ENCODE assay signal across 1 cellular context in the genomic region with DNA sequence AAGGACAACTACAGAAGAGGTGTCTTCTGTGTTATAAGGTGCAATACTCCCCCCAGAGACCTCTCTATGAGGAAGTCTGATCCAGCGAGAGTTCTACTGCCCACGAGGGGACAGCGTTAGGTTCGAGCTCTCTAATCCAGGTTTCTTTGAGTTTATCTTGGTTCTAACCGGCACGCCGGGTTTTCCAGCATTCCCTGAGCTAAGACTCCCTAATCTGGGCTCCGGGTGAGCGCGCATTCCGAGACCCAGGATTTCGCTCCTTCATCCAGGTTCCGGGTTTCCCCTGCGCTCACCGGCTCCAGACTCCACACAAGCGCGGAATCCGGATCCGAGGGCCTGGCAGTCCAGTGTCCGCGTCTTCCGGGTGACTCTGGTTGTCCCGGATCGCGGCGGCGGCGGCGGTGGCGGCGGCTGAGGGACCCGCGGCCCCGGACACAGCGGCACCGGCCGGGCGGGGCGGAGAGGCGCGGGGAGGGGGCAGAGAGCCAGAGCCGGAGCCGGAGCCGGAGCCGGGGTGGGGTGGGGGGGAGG.
TF ChIP-seq lines count a peak whose summit lies in the region.

A gene with protein sequence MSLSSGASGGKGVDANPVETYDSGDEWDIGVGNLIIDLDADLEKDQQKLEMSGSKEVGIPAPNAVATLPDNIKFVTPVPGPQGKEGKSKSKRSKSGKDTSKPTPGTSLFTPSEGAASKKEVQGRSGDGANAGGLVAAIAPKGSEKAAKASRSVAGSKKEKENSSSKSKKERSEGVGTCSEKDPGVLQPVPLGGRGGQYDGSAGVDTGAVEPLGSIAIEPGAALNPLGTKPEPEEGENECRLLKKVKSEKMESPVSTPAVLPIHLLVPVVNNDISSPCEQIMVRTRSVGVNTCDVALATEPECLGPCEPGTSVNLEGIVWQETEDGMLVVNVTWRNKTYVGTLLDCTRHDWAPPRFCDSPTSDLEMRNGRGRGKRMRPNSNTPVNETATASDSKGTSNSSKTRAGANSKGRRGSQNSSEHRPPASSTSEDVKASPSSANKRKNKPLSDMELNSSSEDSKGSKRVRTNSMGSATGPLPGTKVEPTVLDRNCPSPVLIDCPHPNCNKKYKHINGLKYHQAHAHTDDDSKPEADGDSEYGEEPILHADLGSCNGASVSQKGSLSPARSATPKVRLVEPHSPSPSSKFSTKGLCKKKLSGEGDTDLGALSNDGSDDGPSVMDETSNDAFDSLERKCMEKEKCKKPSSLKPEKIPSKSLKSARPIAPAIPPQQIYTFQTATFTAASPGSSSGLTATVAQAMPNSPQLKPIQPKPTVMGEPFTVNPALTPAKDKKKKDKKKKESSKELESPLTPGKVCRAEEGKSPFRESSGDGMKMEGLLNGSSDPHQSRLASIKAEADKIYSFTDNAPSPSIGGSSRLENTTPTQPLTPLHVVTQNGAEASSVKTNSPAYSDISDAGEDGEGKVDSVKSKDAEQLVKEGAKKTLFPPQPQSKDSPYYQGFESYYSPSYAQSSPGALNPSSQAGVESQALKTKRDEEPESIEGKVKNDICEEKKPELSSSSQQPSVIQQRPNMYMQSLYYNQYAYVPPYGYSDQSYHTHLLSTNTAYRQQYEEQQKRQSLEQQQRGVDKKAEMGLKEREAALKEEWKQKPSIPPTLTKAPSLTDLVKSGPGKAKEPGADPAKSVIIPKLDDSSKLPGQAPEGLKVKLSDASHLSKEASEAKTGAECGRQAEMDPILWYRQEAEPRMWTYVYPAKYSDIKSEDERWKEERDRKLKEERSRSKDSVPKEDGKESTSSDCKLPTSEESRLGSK (N-terminal part only) (plus strand): TSS at position 373 of the 531 bp plus-strand sequence. CDS start 38,842 bp downstream, outside the sequence.

TF ChIP-seq in WTC11, 78 proteins besides CTCF, POLR2A, EP300 and RAD21 (continued from another document and continues in another):
- TF ChIP-seq, protein P1, sequence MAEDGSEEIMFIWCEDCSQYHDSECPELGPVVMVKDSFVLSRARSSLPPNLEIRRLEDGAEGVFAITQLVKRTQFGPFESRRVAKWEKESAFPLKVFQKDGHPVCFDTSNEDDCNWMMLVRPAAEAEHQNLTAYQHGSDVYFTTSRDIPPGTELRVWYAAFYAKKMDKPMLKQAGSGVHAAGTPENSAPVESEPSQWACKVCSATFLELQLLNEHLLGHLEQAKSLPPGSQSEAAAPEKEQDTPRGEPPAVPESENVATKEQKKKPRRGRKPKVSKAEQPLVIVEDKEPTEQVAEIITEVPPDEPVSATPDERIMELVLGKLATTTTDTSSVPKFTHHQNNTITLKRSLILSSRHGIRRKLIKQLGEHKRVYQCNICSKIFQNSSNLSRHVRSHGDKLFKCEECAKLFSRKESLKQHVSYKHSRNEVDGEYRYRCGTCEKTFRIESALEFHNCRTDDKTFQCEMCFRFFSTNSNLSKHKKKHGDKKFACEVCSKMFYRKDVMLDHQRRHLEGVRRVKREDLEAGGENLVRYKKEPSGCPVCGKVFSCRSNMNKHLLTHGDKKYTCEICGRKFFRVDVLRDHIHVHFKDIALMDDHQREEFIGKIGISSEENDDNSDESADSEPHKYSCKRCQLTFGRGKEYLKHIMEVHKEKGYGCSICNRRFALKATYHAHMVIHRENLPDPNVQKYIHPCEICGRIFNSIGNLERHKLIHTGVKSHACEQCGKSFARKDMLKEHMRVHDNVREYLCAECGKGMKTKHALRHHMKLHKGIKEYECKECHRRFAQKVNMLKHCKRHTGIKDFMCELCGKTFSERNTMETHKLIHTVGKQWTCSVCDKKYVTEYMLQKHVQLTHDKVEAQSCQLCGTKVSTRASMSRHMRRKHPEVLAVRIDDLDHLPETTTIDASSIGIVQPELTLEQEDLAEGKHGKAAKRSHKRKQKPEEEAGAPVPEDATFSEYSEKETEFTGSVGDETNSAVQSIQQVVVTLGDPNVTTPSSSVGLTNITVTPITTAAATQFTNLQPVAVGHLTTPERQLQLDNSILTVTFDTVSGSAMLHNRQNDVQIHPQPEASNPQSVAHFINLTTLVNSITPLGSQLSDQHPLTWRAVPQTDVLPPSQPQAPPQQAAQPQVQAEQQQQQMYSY (CRISPR knock-in tag; IDR thresholded peaks at IDR 0.05) = peak; percentile 100
- TF ChIP-seq, protein P2, sequence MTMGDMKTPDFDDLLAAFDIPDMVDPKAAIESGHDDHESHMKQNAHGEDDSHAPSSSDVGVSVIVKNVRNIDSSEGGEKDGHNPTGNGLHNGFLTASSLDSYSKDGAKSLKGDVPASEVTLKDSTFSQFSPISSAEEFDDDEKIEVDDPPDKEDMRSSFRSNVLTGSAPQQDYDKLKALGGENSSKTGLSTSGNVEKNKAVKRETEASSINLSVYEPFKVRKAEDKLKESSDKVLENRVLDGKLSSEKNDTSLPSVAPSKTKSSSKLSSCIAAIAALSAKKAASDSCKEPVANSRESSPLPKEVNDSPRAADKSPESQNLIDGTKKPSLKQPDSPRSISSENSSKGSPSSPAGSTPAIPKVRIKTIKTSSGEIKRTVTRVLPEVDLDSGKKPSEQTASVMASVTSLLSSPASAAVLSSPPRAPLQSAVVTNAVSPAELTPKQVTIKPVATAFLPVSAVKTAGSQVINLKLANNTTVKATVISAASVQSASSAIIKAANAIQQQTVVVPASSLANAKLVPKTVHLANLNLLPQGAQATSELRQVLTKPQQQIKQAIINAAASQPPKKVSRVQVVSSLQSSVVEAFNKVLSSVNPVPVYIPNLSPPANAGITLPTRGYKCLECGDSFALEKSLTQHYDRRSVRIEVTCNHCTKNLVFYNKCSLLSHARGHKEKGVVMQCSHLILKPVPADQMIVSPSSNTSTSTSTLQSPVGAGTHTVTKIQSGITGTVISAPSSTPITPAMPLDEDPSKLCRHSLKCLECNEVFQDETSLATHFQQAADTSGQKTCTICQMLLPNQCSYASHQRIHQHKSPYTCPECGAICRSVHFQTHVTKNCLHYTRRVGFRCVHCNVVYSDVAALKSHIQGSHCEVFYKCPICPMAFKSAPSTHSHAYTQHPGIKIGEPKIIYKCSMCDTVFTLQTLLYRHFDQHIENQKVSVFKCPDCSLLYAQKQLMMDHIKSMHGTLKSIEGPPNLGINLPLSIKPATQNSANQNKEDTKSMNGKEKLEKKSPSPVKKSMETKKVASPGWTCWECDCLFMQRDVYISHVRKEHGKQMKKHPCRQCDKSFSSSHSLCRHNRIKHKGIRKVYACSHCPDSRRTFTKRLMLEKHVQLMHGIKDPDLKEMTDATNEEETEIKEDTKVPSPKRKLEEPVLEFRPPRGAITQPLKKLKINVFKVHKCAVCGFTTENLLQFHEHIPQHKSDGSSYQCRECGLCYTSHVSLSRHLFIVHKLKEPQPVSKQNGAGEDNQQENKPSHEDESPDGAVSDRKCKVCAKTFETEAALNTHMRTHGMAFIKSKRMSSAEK (CRISPR knock-in tag; IDR thresholded peaks at IDR 0.05; ENCODE audit: borderline replicate concordance) = no peak
- TF ChIP-seq, protein P3, sequence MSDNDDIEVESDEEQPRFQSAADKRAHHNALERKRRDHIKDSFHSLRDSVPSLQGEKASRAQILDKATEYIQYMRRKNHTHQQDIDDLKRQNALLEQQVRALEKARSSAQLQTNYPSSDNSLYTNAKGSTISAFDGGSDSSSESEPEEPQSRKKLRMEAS (CRISPR knock-in tag; IDR thresholded peaks at IDR 0.05) = peak; percentile 59
- TF ChIP-seq CBFB (CRISPR knock-in tag; IDR thresholded peaks at IDR 0.05; ENCODE audit: low read depth) = 0 out of 2 replicates have a peak, but pooled peaks have one; percentile 94
- no peak for TF ChIP-seq ZNF671 (CRISPR knock-in tag; IDR thresholded peaks at IDR 0.05)
- TF ChIP-seq TEAD1 (CRISPR knock-in tag; IDR thresholded peaks at IDR 0.05) = peak; percentile 98
- TF ChIP-seq CREB1 (CRISPR knock-in tag; IDR thresholded peaks at IDR 0.05) = 0 out of 2 replicates have a peak, but pooled peaks have one; percentile 64
- TF ChIP-seq SP1 (CRISPR knock-in tag; conservative IDR thresholded peaks at IDR 0.05) = peak; percentile 90
- no peak for TF ChIP-seq ZNF219 (CRISPR knock-in tag; IDR thresholded peaks at IDR 0.05; ENCODE audit: borderline replicate concordance)
- no peak for TF ChIP-seq JUN (CRISPR knock-in tag; IDR thresholded peaks at IDR 0.05)
- TF ChIP-seq, protein P4, sequence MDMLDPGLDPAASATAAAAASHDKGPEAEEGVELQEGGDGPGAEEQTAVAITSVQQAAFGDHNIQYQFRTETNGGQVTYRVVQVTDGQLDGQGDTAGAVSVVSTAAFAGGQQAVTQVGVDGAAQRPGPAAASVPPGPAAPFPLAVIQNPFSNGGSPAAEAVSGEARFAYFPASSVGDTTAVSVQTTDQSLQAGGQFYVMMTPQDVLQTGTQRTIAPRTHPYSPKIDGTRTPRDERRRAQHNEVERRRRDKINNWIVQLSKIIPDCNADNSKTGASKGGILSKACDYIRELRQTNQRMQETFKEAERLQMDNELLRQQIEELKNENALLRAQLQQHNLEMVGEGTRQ (CRISPR knock-in tag; IDR thresholded peaks at IDR 0.05) = no peak
- TF ChIP-seq KAT7 (CRISPR knock-in tag; IDR thresholded peaks at IDR 0.05; ENCODE audit: borderline replicate concordance) = peak; percentile 75; the same call in 1 of the 2 replicates
- TF ChIP-seq SMAD3 (CRISPR knock-in tag; IDR thresholded peaks at IDR 0.05; ENCODE audit: borderline replicate concordance) = peak; percentile 66; the same call in 1 of the 2 replicates
- no peak for TF ChIP-seq TP53 (CRISPR knock-in tag; IDR thresholded peaks at IDR 0.05)
- TF ChIP-seq, protein P5, sequence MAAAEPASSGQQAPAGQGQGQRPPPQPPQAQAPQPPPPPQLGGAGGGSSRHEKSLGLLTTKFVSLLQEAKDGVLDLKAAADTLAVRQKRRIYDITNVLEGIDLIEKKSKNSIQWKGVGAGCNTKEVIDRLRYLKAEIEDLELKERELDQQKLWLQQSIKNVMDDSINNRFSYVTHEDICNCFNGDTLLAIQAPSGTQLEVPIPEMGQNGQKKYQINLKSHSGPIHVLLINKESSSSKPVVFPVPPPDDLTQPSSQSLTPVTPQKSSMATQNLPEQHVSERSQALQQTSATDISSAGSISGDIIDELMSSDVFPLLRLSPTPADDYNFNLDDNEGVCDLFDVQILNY (CRISPR knock-in tag; IDR thresholded peaks at IDR 0.05) = peak; percentile 86
- no peak for TF ChIP-seq ZNF121 (CRISPR knock-in tag; IDR thresholded peaks at IDR 0.05)
- TF ChIP-seq, protein P6, sequence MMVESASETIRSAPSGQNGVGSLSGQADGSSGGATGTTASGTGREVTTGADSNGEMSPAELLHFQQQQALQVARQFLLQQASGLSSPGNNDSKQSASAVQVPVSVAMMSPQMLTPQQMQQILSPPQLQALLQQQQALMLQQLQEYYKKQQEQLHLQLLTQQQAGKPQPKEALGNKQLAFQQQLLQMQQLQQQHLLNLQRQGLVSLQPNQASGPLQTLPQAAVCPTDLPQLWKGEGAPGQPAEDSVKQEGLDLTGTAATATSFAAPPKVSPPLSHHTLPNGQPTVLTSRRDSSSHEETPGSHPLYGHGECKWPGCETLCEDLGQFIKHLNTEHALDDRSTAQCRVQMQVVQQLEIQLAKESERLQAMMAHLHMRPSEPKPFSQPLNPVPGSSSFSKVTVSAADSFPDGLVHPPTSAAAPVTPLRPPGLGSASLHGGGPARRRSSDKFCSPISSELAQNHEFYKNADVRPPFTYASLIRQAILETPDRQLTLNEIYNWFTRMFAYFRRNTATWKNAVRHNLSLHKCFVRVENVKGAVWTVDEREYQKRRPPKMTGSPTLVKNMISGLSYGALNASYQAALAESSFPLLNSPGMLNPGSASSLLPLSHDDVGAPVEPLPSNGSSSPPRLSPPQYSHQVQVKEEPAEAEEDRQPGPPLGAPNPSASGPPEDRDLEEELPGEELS (CRISPR knock-in tag; IDR thresholded peaks at IDR 0.05) = 0 out of 2 replicates have a peak, but pooled peaks have one; percentile 51
- TF ChIP-seq FOXP1 (CRISPR knock-in tag; IDR thresholded peaks at IDR 0.05; ENCODE audit: borderline replicate concordance) = peak; percentile 79
- TF ChIP-seq, protein P7, sequence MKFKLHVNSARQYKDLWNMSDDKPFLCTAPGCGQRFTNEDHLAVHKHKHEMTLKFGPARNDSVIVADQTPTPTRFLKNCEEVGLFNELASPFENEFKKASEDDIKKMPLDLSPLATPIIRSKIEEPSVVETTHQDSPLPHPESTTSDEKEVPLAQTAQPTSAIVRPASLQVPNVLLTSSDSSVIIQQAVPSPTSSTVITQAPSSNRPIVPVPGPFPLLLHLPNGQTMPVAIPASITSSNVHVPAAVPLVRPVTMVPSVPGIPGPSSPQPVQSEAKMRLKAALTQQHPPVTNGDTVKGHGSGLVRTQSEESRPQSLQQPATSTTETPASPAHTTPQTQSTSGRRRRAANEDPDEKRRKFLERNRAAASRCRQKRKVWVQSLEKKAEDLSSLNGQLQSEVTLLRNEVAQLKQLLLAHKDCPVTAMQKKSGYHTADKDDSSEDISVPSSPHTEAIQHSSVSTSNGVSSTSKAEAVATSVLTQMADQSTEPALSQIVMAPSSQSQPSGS (CRISPR knock-in tag; IDR thresholded peaks at IDR 0.05; ENCODE audit: borderline replicate concordance, low read depth) = no peak
- no peak for TF ChIP-seq ZNF138 (CRISPR knock-in tag; conservative IDR thresholded peaks at IDR 0.05)
- 0 out of 2 replicates have a peak, but pooled peaks have one; percentile 40 for TF ChIP-seq NFE2L1 (CRISPR knock-in tag; IDR thresholded peaks at IDR 0.05)
- no peak for TF ChIP-seq ESRRA (CRISPR knock-in tag; IDR thresholded peaks at IDR 0.05; ENCODE audit: borderline replicate concordance)
- TF ChIP-seq, protein P8, sequence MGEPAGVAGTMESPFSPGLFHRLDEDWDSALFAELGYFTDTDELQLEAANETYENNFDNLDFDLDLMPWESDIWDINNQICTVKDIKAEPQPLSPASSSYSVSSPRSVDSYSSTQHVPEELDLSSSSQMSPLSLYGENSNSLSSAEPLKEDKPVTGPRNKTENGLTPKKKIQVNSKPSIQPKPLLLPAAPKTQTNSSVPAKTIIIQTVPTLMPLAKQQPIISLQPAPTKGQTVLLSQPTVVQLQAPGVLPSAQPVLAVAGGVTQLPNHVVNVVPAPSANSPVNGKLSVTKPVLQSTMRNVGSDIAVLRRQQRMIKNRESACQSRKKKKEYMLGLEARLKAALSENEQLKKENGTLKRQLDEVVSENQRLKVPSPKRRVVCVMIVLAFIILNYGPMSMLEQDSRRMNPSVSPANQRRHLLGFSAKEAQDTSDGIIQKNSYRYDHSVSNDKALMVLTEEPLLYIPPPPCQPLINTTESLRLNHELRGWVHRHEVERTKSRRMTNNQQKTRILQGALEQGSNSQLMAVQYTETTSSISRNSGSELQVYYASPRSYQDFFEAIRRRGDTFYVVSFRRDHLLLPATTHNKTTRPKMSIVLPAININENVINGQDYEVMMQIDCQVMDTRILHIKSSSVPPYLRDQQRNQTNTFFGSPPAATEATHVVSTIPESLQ (CRISPR knock-in tag; IDR thresholded peaks at IDR 0.05) = no peak
- peak; percentile 79; the same call in 1 of the 2 replicates for TF ChIP-seq ETV6 (CRISPR knock-in tag; IDR thresholded peaks at IDR 0.05)
- no peak for TF ChIP-seq OVOL2 (CRISPR knock-in tag; IDR thresholded peaks at IDR 0.05; ENCODE audit: borderline replicate concordance)
- TF ChIP-seq ZNF317 (CRISPR knock-in tag; IDR thresholded peaks at IDR 0.05; ENCODE audit: borderline replicate concordance, low read depth) = no peak
- TF ChIP-seq SOX15 (CRISPR knock-in tag; IDR thresholded peaks at IDR 0.05) = no peak
- no peak for TF ChIP-seq ZNF263 (CRISPR knock-in tag; IDR thresholded peaks at IDR 0.05; ENCODE audit: low read depth)
